1 cellular context compared by ENCODE assay signal in genomic region chr6:125299257-125299656, GRCh38.
A peak's percentile ranks its signal among the peaks of the same experiment; 100 is the strongest.
TF ChIP-seq lines count a peak whose summit lies in the region.

No MANE protein-coding gene starts in this region.

TF ChIP-seq in GM12878, 131 proteins besides CTCF, POLR2A, EP300 and RAD21:
- TF ChIP-seq ZBTB33 (IDR thresholded peaks at IDR 0.05) (0 out of 2 replicates have a peak, but pooled peaks have one; percentile 8), EZH2 (IDR thresholded peaks at IDR 0.05; ENCODE audit: borderline replicate concordance, control insufficient read depth, low read depth, low read length) (no peak), KAT2A (conservative IDR thresholded peaks at IDR 0.05; ENCODE audit: control insufficient read depth, low read depth, low read length) (no peak)
